Comparison of ENCODE assay signal across 9 cellular contexts in genomic region chr12:14723763-14724162, GRCh38. TPM values are rescaled to one million over a fixed set of nuclear protein-coding genes. Genes with fewer than 3 reads are reported as not detected.
A peak's percentile ranks its signal among the peaks of the same experiment; 100 is the strongest.
DNase-seq lines count a peak whose midpoint lies in the region; ATAC-seq, FAIRE-seq and TF ChIP-seq lines count a peak whose summit lies in the region.
"Had no signal": no experiment of that assay in that cellular context is flagged by ENCODE, and none has a peak within 500 bp of the region (broad histone marks: within the 10 kb centered on the region; RNA-seq: fewer than 3 reads in every experiment).

No MANE protein-coding gene starts in this region.

- H3K79me2 ChIP-seq in MM.1S (ENCODE audit: low read length): no peaks in the 10 kb centered on the region

- no peaks in the 10 kb centered on the region for H3K9me2 ChIP-seq in MM.1S (replicated peaks; ENCODE audit: insufficient read depth, low read length)

- H3K9ac ChIP-seq in MM.1S (ENCODE audit: low read length): no peak overlapping the region
- H3K9ac ChIP-seq: BLaER1 treated with 17β-estradiol and CSF1 and Interleukin-3, amounts not matched to agents 10 nM and 100 nM had no signal

- no peaks in the 10 kb centered on the region for H3K4me1 ChIP-seq in MM.1S (ENCODE audit: low read length)
- H3K4me1 ChIP-seq in left lung: no peaks in the 10 kb centered on the region
- H3K4me1 ChIP-seq: BLaER1 treated with 17β-estradiol and CSF1 and Interleukin-3, amounts not matched to agents 10 nM and 100 nM had no signal

- H3K27ac ChIP-seq in MM.1S (ENCODE audit: low read length) (no peak overlapping the region), WERI-Rb-1 (no peak overlapping the region), left lung (no peak overlapping the region)
- H3K27ac ChIP-seq: BLaER1 treated with 17β-estradiol and CSF1 and Interleukin-3, amounts not matched to agents 10 nM and 100 nM had no signal

- DNase-seq in NCI-H146 (lab: John Stamatoyannopoulos, UW) (peak; percentile 18), NCI-H146 treated with DMSO at 0.1 percent for 48 hours (lab: John Stamatoyannopoulos, UW; ENCODE audit: unreplicated experiment) (no peak), MM.1S (peak; percentile 36), WERI-Rb-1 (peak; percentile 53), bronchial epithelial cell (ENCODE audit: low read depth) (peak; percentile 47), left lung (peak in 1 of 2 donors; percentile 39), NCI-H345 (lab: John Stamatoyannopoulos, UW) (no peak)
- peak; percentile 19 to 32 for DNase-seq in stimulated activated CD8-positive, alpha-beta memory T cell treated with anti-CD3 and anti-CD28 coated beads, Interleukin-4, amount 100 ng/mL, for 4 hours (ENCODE audit: low read depth in 2 of 2, low spot score in 1 of 2)

- no peaks in the 10 kb centered on the region for H3K27me3 ChIP-seq in MM.1S (replicated peaks; ENCODE audit: insufficient read depth, low read length)
- no peaks in the 10 kb centered on the region for H3K27me3 ChIP-seq in WERI-Rb-1 (ENCODE audit: insufficient read depth, low read depth, severe bottlenecking)
- no peaks in the 10 kb centered on the region for H3K27me3 ChIP-seq in bronchial epithelial cell (ENCODE audit: control insufficient read depth, insufficient read depth, low read length)
- H3K27me3 ChIP-seq in left lung: no peaks in the 10 kb centered on the region
- H3K27me3 ChIP-seq: BLaER1 treated with 17β-estradiol and CSF1 and Interleukin-3, amounts not matched to agents 10 nM and 100 nM had no signal

- FAIRE-seq in bronchial epithelial cell (lab: Jason Lieb, UNC): no peak

- ATAC-seq in left lung: peak; percentile 93

- H3K4me2 ChIP-seq in MM.1S (ENCODE audit: low read depth, low read length): no peak overlapping the region
- H3K4me2 ChIP-seq: BLaER1 treated with 17β-estradiol and CSF1 and Interleukin-3, amounts not matched to agents 10 nM and 100 nM had no signal

- H3K36me3 ChIP-seq in MM.1S (replicated peaks; ENCODE audit: insufficient read depth, low read length) (no peaks in the 10 kb centered on the region), WERI-Rb-1 (no peaks in the 10 kb centered on the region), bronchial epithelial cell (ENCODE audit: control insufficient read depth, insufficient read depth, low read length) (no peaks in the 10 kb centered on the region), left lung (no peaks in the 10 kb centered on the region)
- H3K36me3 ChIP-seq: BLaER1 treated with 17β-estradiol and CSF1 and Interleukin-3, amounts not matched to agents 10 nM and 100 nM had no signal

- no peaks in the 10 kb centered on the region for H3F3A ChIP-seq in MM.1S (ENCODE audit: insufficient read depth, low read length)

- H3K4me3 ChIP-seq in MM.1S (ENCODE audit: low read length) (no peak overlapping the region), WERI-Rb-1 (ENCODE audit: low read depth, low read length) (no peak overlapping the region), bronchial epithelial cell (ENCODE audit: low read depth, low read length) (no peak overlapping the region), left lung (no peak overlapping the region)
- H3K4me3 ChIP-seq: BLaER1 treated with 17β-estradiol and CSF1 and Interleukin-3, amounts not matched to agents 10 nM and 100 nM had no signal

- no peaks in the 10 kb centered on the region for H4K20me1 ChIP-seq in MM.1S (ENCODE audit: insufficient read depth, low read length)
- H4K20me1 ChIP-seq: BLaER1 treated with 17β-estradiol and CSF1 and Interleukin-3, amounts not matched to agents 10 nM and 100 nM had no signal

- H3K9me3 ChIP-seq in MM.1S (replicated peaks; ENCODE audit: insufficient read depth, low read length): no peaks in the 10 kb centered on the region
- H3K9me3 ChIP-seq in WERI-Rb-1 (ENCODE audit: severe bottlenecking): peaks cover 4% of the 10 kb centered on the region
- H3K9me3 ChIP-seq in left lung: peaks cover 0 to 12% of the 10 kb centered on the region in 2 donors

- peak; percentile 70 for TF ChIP-seq CTCF in MM.1S (IDR thresholded peaks at IDR 0.05; ENCODE audit: low read length)
- TF ChIP-seq CTCF in WERI-Rb-1 (IDR thresholded peaks at IDR 0.05; ENCODE audit: low read depth, low read length): peak; percentile 78
- peak; percentile 62 for TF ChIP-seq CTCF in bronchial epithelial cell (IDR thresholded peaks at IDR 0.05; ENCODE audit: insufficient read depth, low read length, severe bottlenecking)
- peak; percentile 70 to 72 for TF ChIP-seq CTCF in left lung (IDR thresholded peaks at IDR 0.05)

- intact Hi-C loops in left lung (cut with DNase I): no loop called here

- no peak overlapping the region for H2AFZ ChIP-seq in MM.1S (ENCODE audit: low read length)

RNA-seq across cellular contexts. Expression of gene GUCY2C, which starts 27.4 kb away (rescaled TPM):
- total RNA-seq in bronchial epithelial cell: not detected in 2 replicates
- not detected for total RNA-seq in left lung

Comparison
In these comparisons a context has a peak if more than half of its experiments do, and no peak if none do; other contexts are left out.
1. DNase-seq: peak in NCI-H146 (single experiment), MM.1S (single experiment), WERI-Rb-1 (single experiment), bronchial epithelial cell (single experiment) and stimulated activated CD8-positive, alpha-beta memory T cell treated with anti-CD3 and anti-CD28 coated beads, Interleukin-4, amount 100 ng/mL, for 4 hours (2 of 2); none in NCI-H146 treated with DMSO at 0.1 percent for 48 hours (single experiment) and NCI-H345 (single experiment).
2. Peak in every context shown above with its lines, with median percentiles within 50 percentile points of each other: CTCF ChIP-seq.